ENCODE assay signal across 8 cellular contexts in the genomic region with DNA sequence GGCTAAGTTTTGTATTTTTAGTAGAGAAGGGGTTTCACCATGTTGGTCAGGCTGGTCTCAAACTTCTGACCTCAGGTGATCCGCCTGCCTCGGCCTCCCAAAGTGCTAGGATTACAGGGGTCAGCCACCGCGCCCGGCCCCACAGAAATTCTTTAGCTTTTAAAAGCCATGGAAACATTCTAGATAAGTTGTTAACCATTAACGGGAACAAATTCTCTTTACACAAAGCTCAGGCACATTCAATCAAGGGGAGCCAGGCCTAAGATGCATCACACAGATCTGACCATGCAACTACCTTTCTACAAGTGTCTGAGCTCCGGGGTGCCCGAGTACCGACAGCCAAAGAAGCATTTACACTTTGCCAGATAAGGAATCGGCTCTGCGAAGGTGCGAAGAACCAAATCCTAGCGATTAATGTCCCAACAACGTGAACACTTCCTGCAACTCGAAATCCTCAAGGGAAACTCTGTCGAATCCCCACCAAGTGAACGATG. TPM values are rescaled to one million over a fixed set of nuclear protein-coding genes. Genes with fewer than 3 reads are reported as not detected.
DNase-seq lines count a peak whose midpoint lies in the region; ATAC-seq and TF ChIP-seq lines count a peak whose summit lies in the region.

No MANE protein-coding gene starts in this region.

- DNase-seq in ELR (ENCODE audit: low read depth) (peak; percentile 25), RKO (ENCODE audit: low spot score) (peak; percentile 31), fibroblast of the aortic adventitia (ENCODE audit: low read depth) (peak; percentile 4), retinal pigment epithelial cell (ENCODE audit: low read depth) (no peak), omental fat pad (ENCODE audit: low spot score) (no peak), GF-D8 (lab: John Stamatoyannopoulos, UW) (no peak)

- ATAC-seq in omental fat pad (ENCODE audit: low FRiP score) = no peak
- no peak for ATAC-seq in GM21723 (IDR thresholded peaks at IDR 0.05; ENCODE audit: unreplicated experiment)
- ATAC-seq in GM21786 (IDR thresholded peaks at IDR 0.05; ENCODE audit: unreplicated experiment) = no peak

- H3K4me3 ChIP-seq in fibroblast of the aortic adventitia (ENCODE audit: low read depth, low read length) = peak overlapping the region; percentile 95
- H3K4me3 ChIP-seq in retinal pigment epithelial cell (ENCODE audit: low read length) = peak overlapping the region; percentile 90

- TF ChIP-seq CTCF in fibroblast of the aortic adventitia (IDR thresholded peaks at IDR 0.05; ENCODE audit: insufficient read depth, low read length) (no peak), retinal pigment epithelial cell (conservative IDR thresholded peaks at IDR 0.05; ENCODE audit: low read depth, low read length) (no peak), omental fat pad (IDR thresholded peaks at IDR 0.05) (no peak)

RNA-seq across cellular contexts. Expression of gene EMC8, which starts 1.0 kb away (rescaled TPM):
- total RNA-seq in fibroblast of the aortic adventitia (ENCODE audit: low replicate concordance) = 18.6 and 23.8 TPM in 2 replicates
- total RNA-seq in omental fat pad = 10 to 100 TPM; 22.2 to 39.0 (median 27.3) TPM

RNA-seq across cellular contexts. Expression of gene COX4I1, which starts 1.2 kb away (rescaled TPM):
- total RNA-seq in fibroblast of the aortic adventitia (ENCODE audit: low replicate concordance) = 348 and 421 TPM in 2 replicates
- total RNA-seq in omental fat pad = 100 to 1,000 TPM; 379 to 637 (median 462) TPM

RNA-seq across cellular contexts. Expression of gene C16orf74, which starts 47.4 kb away (rescaled TPM):
- total RNA-seq in fibroblast of the aortic adventitia (ENCODE audit: low replicate concordance) = 0.81 and 12.0 TPM in 2 replicates
- 1 to 10 TPM; 1.1 to 3.5 (median 2.8) TPM for total RNA-seq in omental fat pad

Comparison
In these comparisons a context has a peak if more than half of its experiments do, and no peak if none do; other contexts are left out.
1. DNase-seq: peak in ELR (single experiment), RKO (single experiment) and fibroblast of the aortic adventitia (single experiment); none in retinal pigment epithelial cell (single experiment), omental fat pad (single experiment) and GF-D8 (single experiment).